Comparison of ENCODE assay signal across 8 cellular contexts in genomic region chr1:15848143-15848928, GRCh38. TPM values are rescaled to one million over a fixed set of nuclear protein-coding genes. Genes with fewer than 3 reads are reported as not detected.
DNase-seq lines count a peak whose midpoint lies in the region; ATAC-seq and TF ChIP-seq lines count a peak whose summit lies in the region.

No MANE protein-coding gene starts in this region.

- DNase-seq in AG09309 (ENCODE audit: low read depth) (no peak), coronary artery (ENCODE audit: low spot score) (peak; percentile 78), lung (ENCODE audit: low spot score) (peak; percentile 47), NCI-H1048 (lab: John Stamatoyannopoulos, UW) (no peak)
- DNase-seq in activated CD4-positive, CD25-positive, alpha-beta regulatory T cell treated with anti-CD3 and anti-CD28 coated beads, Interleukin-2, amount 50 U/mL, for 72 hours = peak; percentile 65
- peak; percentile 29 for DNase-seq in stimulated activated CD8-positive, alpha-beta memory T cell treated with anti-CD3 and anti-CD28 coated beads, Interleukin-12 subunit alpha, Interleukin-12 subunit beta, amount 100 ng/mL, for 1 hour (ENCODE audit: low read depth)

- ATAC-seq in GM19452 (IDR thresholded peaks at IDR 0.05; ENCODE audit: unreplicated experiment) (peak; percentile 21), lung (ENCODE audit: insufficient read depth, low FRiP score) (peak; percentile 0)

- no peaks in the 10 kb centered on the region for H3K36me3 ChIP-seq in HUES6 (ENCODE audit: control insufficient read depth, insufficient read depth, low read length)
- no peaks in the 10 kb centered on the region for H3K36me3 ChIP-seq in lung (ENCODE audit: control insufficient read depth in 2 of 2, insufficient read depth in 2 of 2, low read length in 2 of 2)

- TF ChIP-seq CTCF in AG09309 (IDR thresholded peaks at IDR 0.05; ENCODE audit: control insufficient read depth, insufficient read depth, low read depth, low read length, missing control alignments) (no peak), coronary artery (IDR thresholded peaks at IDR 0.05) (no peak), lung (IDR thresholded peaks at IDR 0.05; ENCODE audit: control extremely low read depth, extremely low read depth) (no peak)

- H3K27ac ChIP-seq in HUES6 (ENCODE audit: low read depth, low read length) (peak overlapping the region; percentile 49; the same call in 1 of the 2 replicates), coronary artery (peak overlapping the region; percentile 94 to 99), lung (ENCODE audit: low read depth in 1 of 2, low read length in 1 of 2) (peak overlapping the region; percentile 94 to 98)

- H3K4me3 ChIP-seq in AG09309 (ENCODE audit: control insufficient read depth, low read depth, low read length) (peak overlapping the region; percentile 66), HUES6 (ENCODE audit: low read depth, low read length) (peak overlapping the region; percentile 67), coronary artery (peak overlapping the region; percentile 94), lung (peak overlapping the region; percentile 90)

- H3K27me3 ChIP-seq in HUES6 (ENCODE audit: control insufficient read depth, insufficient read depth, low read length) = no peaks in the 10 kb centered on the region
- H3K27me3 ChIP-seq in lung (ENCODE audit: control insufficient read depth, insufficient read depth) = no peaks in the 10 kb centered on the region

- H3K4me1 ChIP-seq in HUES6 (ENCODE audit: control insufficient read depth, insufficient read depth, low read length) = peaks cover 11% of the 10 kb centered on the region
- H3K4me1 ChIP-seq in lung (ENCODE audit: control insufficient read depth in 2 of 2, insufficient read depth in 2 of 2, low read length in 2 of 2) = peaks cover 3 to 11% of the 10 kb centered on the region in 2 donors

- WGBS in lung, 2 donors = 0% methylated on average over 78 to 104 of the region's 104 CpGs

- H3K9me3 ChIP-seq in HUES6 (ENCODE audit: control insufficient read depth, insufficient read depth, low read depth, low read length) (no peaks in the 10 kb centered on the region), lung (ENCODE audit: control insufficient read depth in 2 of 2, insufficient read depth in 1 of 2, low read length in 1 of 2) (no peaks in the 10 kb centered on the region)

- H3K9ac ChIP-seq in HUES6 (ENCODE audit: low read length) = peak overlapping the region; percentile 89

RNA-seq across cellular contexts. Expression of gene SPEN, which starts 0.8 kb away (rescaled TPM):
- 10 to 100 TPM; 50.0 to 82.3 TPM for total RNA-seq in lung
- 10 to 100 TPM; 10.7 to 23.5 TPM for polyA plus RNA-seq in lung

RNA-seq across cellular contexts. Expression of gene UQCRHL, which starts 40.9 kb away (rescaled TPM):
- 1 to 10 TPM; 1.1 to 4.6 TPM for total RNA-seq in lung
- polyA plus RNA-seq in lung = 1 to 10 TPM; 1.6 to 1.8 TPM

Comparison
In these comparisons a context has a peak if more than half of its experiments do, and no peak if none do; other contexts are left out.
1. DNase-seq: peak in activated CD4-positive, CD25-positive, alpha-beta regulatory T cell treated with anti-CD3 and anti-CD28 coated beads, Interleukin-2, amount 50 U/mL, for 72 hours (single experiment), coronary artery (single experiment), lung (single experiment) and stimulated activated CD8-positive, alpha-beta memory T cell treated with anti-CD3 and anti-CD28 coated beads, Interleukin-12 subunit alpha, Interleukin-12 subunit beta, amount 100 ng/mL, for 1 hour (single experiment); none in AG09309 (single experiment) and NCI-H1048 (single experiment).
2. Peak in every context shown above with its lines, with median percentiles within 50 percentile points of each other: H3K4me3 ChIP-seq and H3K27ac ChIP-seq.